ENCODE assay signal across 1 cellular context in genomic region chr13:97975851-97976550, GRCh38.
TF ChIP-seq lines count a peak whose summit lies in the region.

No MANE protein-coding gene starts in this region.

TF ChIP-seq in K562, 482 proteins besides CTCF, POLR2A, EP300 and RAD21 (continued from another document and continues in another):
- TF ChIP-seq ZFP91 (CRISPR knock-in tag; IDR thresholded peaks at IDR 0.05) = no peak
- no peak for TF ChIP-seq ETV1 (tag; conservative IDR thresholded peaks at IDR 0.05; ENCODE audit: low read depth)
- 0 out of 2 replicates have a peak, but pooled peaks have one; percentile 15 for TF ChIP-seq ELF1 (tag; IDR thresholded peaks at IDR 0.05)
- no peak for TF ChIP-seq RBM17 (IDR thresholded peaks at IDR 0.05; ENCODE audit: borderline replicate concordance, low read depth, low read length)
- peak; percentile 72; the same call in 1 of the 2 replicates for TF ChIP-seq AFF4 (CRISPR knock-in tag; IDR thresholded peaks at IDR 0.05)
- TF ChIP-seq ZNF175 (CRISPR knock-in tag; IDR thresholded peaks at IDR 0.05; ENCODE audit: low read depth) = no peak
- peak; percentile 31; the same call in 1 of the 2 replicates for TF ChIP-seq THAP12 (CRISPR knock-in tag; IDR thresholded peaks at IDR 0.05)
- TF ChIP-seq ARID3B (CRISPR knock-in tag; IDR thresholded peaks at IDR 0.05; ENCODE audit: borderline replicate concordance) = no peak
- peak; percentile 94 for TF ChIP-seq CXXC5 (CRISPR knock-in tag; IDR thresholded peaks at IDR 0.05)
- 0 out of 2 replicates have a peak, but pooled peaks have one; percentile 29 for TF ChIP-seq LCOR (CRISPR knock-in tag; IDR thresholded peaks at IDR 0.05)
- 0 out of 2 replicates have a peak, but pooled peaks have one; percentile 59 for TF ChIP-seq KAT7 (CRISPR knock-in tag; IDR thresholded peaks at IDR 0.05; ENCODE audit: borderline replicate concordance)
- peak; percentile 75; the same call in 1 of the 2 replicates for TF ChIP-seq RB1 (IDR thresholded peaks at IDR 0.05; ENCODE audit: low read depth)
- TF ChIP-seq E2F6 (IDR thresholded peaks at IDR 0.05; ENCODE audit: borderline replicate concordance in 1 of 2, extremely low read depth in 1 of 2, insufficient read depth in 1 of 2, insufficient read length in 1 of 2, low read depth in 1 of 2, low read length in 1 of 2, poor library complexity in 1 of 2, severe bottlenecking in 1 of 2) = peak; percentile 65 to 87
- TF ChIP-seq POLR2H (tag; IDR thresholded peaks at IDR 0.05; ENCODE audit: low read depth) = peak; percentile 50; the same call in 1 of the 2 replicates
- no peak for TF ChIP-seq GATAD2A (IDR thresholded peaks at IDR 0.05)
- TF ChIP-seq SUPT5H (IDR thresholded peaks at IDR 0.05) = peak; percentile 67; the same call in 1 of the 2 replicates
- TF ChIP-seq ZNF551 (CRISPR knock-in tag; IDR thresholded peaks at IDR 0.05) = no peak
- TF ChIP-seq UBTF (IDR thresholded peaks at IDR 0.05; ENCODE audit: borderline replicate concordance in 1 of 2, low read depth in 2 of 2, low read length in 2 of 2) = no peak
- no peak for TF ChIP-seq ADNP (tag; IDR thresholded peaks at IDR 0.05)
- TF ChIP-seq XRCC5 (IDR thresholded peaks at IDR 0.05; ENCODE audit: low read depth, low read length) = no peak
- no peak; a peak in 1 of 6 replicates for TF ChIP-seq ZBTB11 (CRISPR knock-in tag; IDR thresholded peaks at IDR 0.05)
- no peak for TF ChIP-seq POLR3A (IDR thresholded peaks at IDR 0.05; ENCODE audit: borderline replicate concordance, extremely low read depth, insufficient read depth, insufficient read length)
- peak; percentile 34; the same call in 1 of the 2 replicates for TF ChIP-seq ATF1 (CRISPR knock-in tag; IDR thresholded peaks at IDR 0.05)
- TF ChIP-seq ATF1 (tag; IDR thresholded peaks at IDR 0.05) = peak; percentile 50
- peak; percentile 65; the same call in 1 of the 2 replicates for TF ChIP-seq CTBP1 (IDR thresholded peaks at IDR 0.05; ENCODE audit: borderline replicate concordance)
- 0 out of 2 replicates have a peak, but pooled peaks have one; percentile 19 for TF ChIP-seq MYC (IDR thresholded peaks at IDR 0.05; ENCODE audit: low read depth, low read length)
- TF ChIP-seq MYC (CRISPR knock-in tag; IDR thresholded peaks at IDR 0.05; ENCODE audit: borderline replicate concordance, low read depth) = no peak
- TF ChIP-seq ZNF3 (CRISPR knock-in tag; IDR thresholded peaks at IDR 0.05) = no peak
- TF ChIP-seq E2F3 (CRISPR knock-in tag; IDR thresholded peaks at IDR 0.05) = peak; percentile 81
- TF ChIP-seq HNRNPLL (IDR thresholded peaks at IDR 0.05; ENCODE audit: low read depth, low read length, poor library complexity, severe bottlenecking) = peak; percentile 80
- TF ChIP-seq E2F8 (IDR thresholded peaks at IDR 0.05; ENCODE audit: low read depth, partially characterized antibody) = peak; percentile 87
- no peak for TF ChIP-seq ZBTB49 (CRISPR knock-in tag; IDR thresholded peaks at IDR 0.05; ENCODE audit: borderline replicate concordance)
